ENCODE assay signal across 8 cellular contexts in the genomic region with DNA sequence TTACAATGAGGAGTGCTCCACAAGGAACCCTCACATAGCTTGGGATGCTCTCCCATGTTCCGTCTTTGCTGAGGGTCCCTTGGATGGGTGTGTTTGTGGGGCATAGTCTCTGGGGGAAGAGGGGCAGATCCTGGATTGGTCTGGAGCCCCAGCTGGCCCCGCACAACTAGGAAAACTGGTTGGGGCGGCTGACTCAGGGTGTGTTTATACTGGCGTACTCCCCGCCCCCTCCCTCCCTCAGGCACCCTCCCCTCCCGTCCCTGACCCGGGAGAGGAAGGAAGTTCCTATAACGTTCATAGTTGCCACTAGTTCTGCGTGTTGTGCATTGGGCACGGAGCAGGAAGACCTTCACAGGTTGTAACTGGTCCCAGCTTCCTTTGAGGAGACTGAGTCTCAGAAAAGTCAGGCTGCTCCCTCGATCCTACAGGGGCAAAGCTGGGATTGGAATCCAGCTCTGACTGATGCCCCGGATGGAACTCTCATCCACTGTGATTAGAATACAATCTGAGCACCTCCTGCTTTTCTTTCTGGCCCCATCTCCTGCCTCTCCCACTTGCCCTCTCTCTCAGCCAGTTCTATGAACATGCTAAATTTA. TPM values are rescaled to one million over a fixed set of nuclear protein-coding genes. Genes with fewer than 3 reads are reported as not detected.
DNase-seq lines count a peak whose midpoint lies in the region; ATAC-seq, FAIRE-seq and TF ChIP-seq lines count a peak whose summit lies in the region.

No MANE protein-coding gene starts in this region.

- H3K27me3 ChIP-seq in CD8-positive, alpha-beta T cell (ENCODE audit: insufficient read depth, low read length), result no peaks in the 10 kb centered on the region
- H3K27me3 ChIP-seq in endothelial cell of umbilical vein (ENCODE audit: control insufficient read depth in 2 of 2, insufficient read depth in 2 of 2, low read length in 2 of 2), result no peaks in the 10 kb centered on the region
- no peaks in the 10 kb centered on the region for H3K27me3 ChIP-seq in mucosa of stomach (ENCODE audit: control insufficient read depth, insufficient read depth, low read length)

- peak; percentile 66 for TF ChIP-seq POLR2A in endothelial cell of umbilical vein (IDR thresholded peaks at IDR 0.05; ENCODE audit: low read depth, low read length)

- dilution Hi-C loops in endothelial cell of umbilical vein (cut with MboI; ENCODE audit: extremely low pct_ligation_motif_present, low sequenced_read_pairs), result no loop called here

- DNase-seq in CD8-positive, alpha-beta T cell, result peak in 2 of 7 experiments; percentile 9 to 17
- DNase-seq in HTR-8/SVneo (ENCODE audit: insufficient read length, low spot score), result peak; percentile 77
- peak; percentile 66 for DNase-seq in SW480 (ENCODE audit: low spot score)
- DNase-seq in endothelial cell of umbilical vein (ENCODE audit: low read depth, low spot score), result peak; percentile 90
- no peak for DNase-seq in NCI-H82 (lab: John Stamatoyannopoulos, UW)
- DNase-seq in NCI-H1436 treated with DMSO at 0.1 percent for 48 hours (lab: John Stamatoyannopoulos, UW), result no peak

- H3K79me2 ChIP-seq in endothelial cell of umbilical vein (ENCODE audit: control insufficient read depth, insufficient read depth, low read length), result no peaks in the 10 kb centered on the region

- peak overlapping the region; percentile 55 for H3K4me2 ChIP-seq in endothelial cell of umbilical vein (ENCODE audit: insufficient read depth, low read length)

- no peak overlapping the region for H3K27ac ChIP-seq in CD8-positive, alpha-beta T cell (ENCODE audit: low read depth, low read length)
- peak overlapping the region; percentile 88 for H3K27ac ChIP-seq in endothelial cell of umbilical vein (ENCODE audit: insufficient read depth, low read depth, low read length)

- peaks cover 9% of the 10 kb centered on the region for H3K4me1 ChIP-seq in CD8-positive, alpha-beta T cell (ENCODE audit: insufficient read depth, low read length)
- H3K4me1 ChIP-seq in endothelial cell of umbilical vein (ENCODE audit: control insufficient read depth, extremely low read depth, insufficient read depth, low read length) (peaks cover 31% of the 10 kb centered on the region), mucosa of stomach (ENCODE audit: control insufficient read depth, insufficient read depth, low read length) (peaks cover 49% of the 10 kb centered on the region)

- peaks cover 12% of the 10 kb centered on the region for H3K4me1 Mint-ChIP-seq in CD8-positive, alpha-beta T cell (ENCODE audit: low read depth)

- no peaks in the 10 kb centered on the region for H3K9me1 ChIP-seq in endothelial cell of umbilical vein (replicated peaks; ENCODE audit: control insufficient read depth, extremely low read depth, insufficient read depth, low read length)

- no peaks in the 10 kb centered on the region for H3K9me3 Mint-ChIP-seq in CD8-positive, alpha-beta T cell

- intact Hi-C loops in CD8-positive, alpha-beta T cell (cut with DNase I, micrococcal nuclease), result no loop called here
- intact Hi-C loops in endothelial cell of umbilical vein (cut with micrococcal nuclease), result loop anchor here (1.0 kb wide), 1 partner anchor 24 kb away; no protein-coding TSS in a partner anchor

- peak overlapping the region; percentile 32 for H3K4me3 Mint-ChIP-seq in CD8-positive, alpha-beta T cell

- no peaks in the 10 kb centered on the region for H3K27me3 Mint-ChIP-seq in CD8-positive, alpha-beta T cell (ENCODE audit: low read depth)

- CTCF ChIA-PET in CD8-positive, alpha-beta T cell (lab: Charles Lee), result interaction anchor here (1.0 to 1.3 kb wide), 3 partner anchors 24 to 457 kb away, joined by 3 to 6 read pairs (median 4); no protein-coding TSS in a partner anchor
- CTCF ChIA-PET in endothelial cell of umbilical vein (lab: Charles Lee), result interaction anchor here (0.6 to 8.2 kb wide), 13 partner anchors 7 to 1250 kb away, joined by 3 to 80 read pairs (median 5); partner anchors contain the start of gene IER5L

- no peaks in the 10 kb centered on the region for H3K9me3 ChIP-seq in CD8-positive, alpha-beta T cell (ENCODE audit: low read length)
- H3K9me3 ChIP-seq in endothelial cell of umbilical vein (replicated peaks; ENCODE audit: control insufficient read depth, insufficient read depth, low read length) (no peaks in the 10 kb centered on the region), mucosa of stomach (ENCODE audit: control insufficient read depth, low read length) (no peaks in the 10 kb centered on the region)

- no peaks in the 10 kb centered on the region for H4K20me1 ChIP-seq in endothelial cell of umbilical vein (replicated peaks; ENCODE audit: control insufficient read depth, extremely low read depth, insufficient read depth, low read length)

- H3K9ac ChIP-seq in endothelial cell of umbilical vein (replicated peaks; ENCODE audit: extremely low read depth, insufficient read depth, low read length) (peak overlapping the region; percentile 45), mucosa of stomach (ENCODE audit: low read length) (peak overlapping the region; percentile 67)

- no TSS peak for BruUV-seq in endothelial cell of umbilical vein (replicated peaks; lab: Mats Ljungman, UMichigan)

- ATAC-seq in CD8-positive, alpha-beta T cell, result peak; percentile 36
- ATAC-seq in HG03520 (IDR thresholded peaks at IDR 0.05; ENCODE audit: unreplicated experiment), result no peak

- FAIRE-seq in HTR-8/SVneo (lab: Jason Lieb, UNC), result no peak
- FAIRE-seq in endothelial cell of umbilical vein (lab: Jason Lieb, UNC), result no peak

- H3K36me3 ChIP-seq in CD8-positive, alpha-beta T cell (ENCODE audit: insufficient read depth, low read length), result no peaks in the 10 kb centered on the region
- no peaks in the 10 kb centered on the region for H3K36me3 ChIP-seq in endothelial cell of umbilical vein (ENCODE audit: control insufficient read depth in 2 of 2, extremely low read depth in 1 of 2, insufficient read depth in 2 of 2, low read length in 2 of 2)
- H3K36me3 ChIP-seq in mucosa of stomach (ENCODE audit: control insufficient read depth, insufficient read depth, low read length), result no peaks in the 10 kb centered on the region

- H3K27ac Mint-ChIP-seq in CD8-positive, alpha-beta T cell, result no peak overlapping the region

- peak overlapping the region; percentile 84 for H2AFZ ChIP-seq in endothelial cell of umbilical vein (ENCODE audit: low read depth, low read length)

- H3K36me3 Mint-ChIP-seq in CD8-positive, alpha-beta T cell, result no peaks in the 10 kb centered on the region

- H3K4me3 ChIP-seq in CD8-positive, alpha-beta T cell (ENCODE audit: low read depth, low read length), result peak overlapping the region; percentile 15
- H3K4me3 ChIP-seq in endothelial cell of umbilical vein (replicated peaks in 1 of 3; ENCODE audit: insufficient read depth in 1 of 3, low read depth in 1 of 3, low read length in 3 of 3) (no peak overlapping the region), mucosa of stomach (ENCODE audit: low read length) (peak overlapping the region; percentile 20)

- POLR2A ChIA-PET in CD8-positive, alpha-beta T cell (lab: Charles Lee), result interaction anchor here (1.1 to 1.5 kb wide), 3 partner anchors 11 to 70 kb away, joined by 3 to 9 read pairs (median 3); partner anchors contain the start of gene IER5L
- POLR2A ChIA-PET in endothelial cell of umbilical vein (lab: Charles Lee), result interaction anchor here (0.7 to 1.8 kb wide), 5 partner anchors 11 to 36 kb away, joined by 3 to 9 read pairs (median 5); partner anchors contain the start of gene IER5L

- TF ChIP-seq CTCF in CD8-positive, alpha-beta T cell (IDR thresholded peaks at IDR 0.05), result no peak
- no peak for TF ChIP-seq CTCF in endothelial cell of umbilical vein (IDR thresholded peaks at IDR 0.05; ENCODE audit: extremely low read depth in 1 of 2, insufficient read depth in 1 of 2, low read depth in 1 of 2, low read length in 2 of 2)

TF ChIP-seq in endothelial cell of umbilical vein, 7 proteins besides CTCF, POLR2A, EP300 and RAD21 (continues in another document):
- TF ChIP-seq FOS (IDR thresholded peaks at IDR 0.05; ENCODE audit: borderline replicate concordance, insufficient read depth, low read length) (peak; percentile 28), MYC (IDR thresholded peaks at IDR 0.05; ENCODE audit: low read depth, low read length) (peak; percentile 29)
- TF ChIP-seq, protein P1, sequence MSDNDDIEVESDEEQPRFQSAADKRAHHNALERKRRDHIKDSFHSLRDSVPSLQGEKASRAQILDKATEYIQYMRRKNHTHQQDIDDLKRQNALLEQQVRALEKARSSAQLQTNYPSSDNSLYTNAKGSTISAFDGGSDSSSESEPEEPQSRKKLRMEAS (IDR thresholded peaks at IDR 0.05; ENCODE audit: insufficient read depth, insufficient read length), result no peak

RNA-seq across cellular contexts. Expression of gene IER5L, which starts 11.0 kb away (rescaled TPM):
- total RNA-seq in CD8-positive, alpha-beta T cell, result 10 to 100 TPM; 21.7 to 25.1 TPM
- total RNA-seq in endothelial cell of umbilical vein, result 12.3 and 13.3 TPM in 2 replicates
- polyA plus RNA-seq in endothelial cell of umbilical vein, result 5.3 and 9.2 TPM in 2 replicates
- polyA plus RNA-seq in endothelial cell of umbilical vein (2011; cell fraction: cytosol; rRNA removed), result 1.2 and 2.4 TPM in 2 replicates
- 1.7 and 1.8 TPM in 2 replicates for polyA plus RNA-seq in endothelial cell of umbilical vein (2011; cell fraction: nucleus; rRNA removed)
- polyA plus RNA-seq in endothelial cell of umbilical vein (2012), result 1.8 and 3.9 TPM in 2 replicates
- polyA minus RNA-seq in endothelial cell of umbilical vein, result 2.7 and 3.1 TPM in 2 replicates
- polyA minus RNA-seq in endothelial cell of umbilical vein (2011; cell fraction: cytosol; rRNA and poly(A)+ RNA removed), result 51.2 TPM
- 1.6 and 5.1 TPM in 2 replicates for polyA minus RNA-seq in endothelial cell of umbilical vein (2011; cell fraction: nucleus; rRNA and poly(A)+ RNA removed)

RNA-seq across cellular contexts. Expression of gene PTPA, which starts 55.8 kb away (rescaled TPM):
- total RNA-seq in CD8-positive, alpha-beta T cell, result 10 to 100 TPM; 24.7 to 26.8 TPM
- 121 and 123 TPM in 2 replicates for total RNA-seq in endothelial cell of umbilical vein
- 97.7 and 108 TPM in 2 replicates for polyA plus RNA-seq in endothelial cell of umbilical vein
- polyA plus RNA-seq in endothelial cell of umbilical vein (2011; cell fraction: cytosol; rRNA removed), result 104 and 109 TPM in 2 replicates
- polyA plus RNA-seq in endothelial cell of umbilical vein (2011; cell fraction: nucleus; rRNA removed), result 80.0 and 93.4 TPM in 2 replicates
- 102 and 108 TPM in 2 replicates for polyA plus RNA-seq in endothelial cell of umbilical vein (2012)
- polyA minus RNA-seq in endothelial cell of umbilical vein, result 121 and 135 TPM in 2 replicates
- polyA minus RNA-seq in endothelial cell of umbilical vein (2011; cell fraction: cytosol; rRNA and poly(A)+ RNA removed), result 94.9 TPM
- 29.3 and 48.0 TPM in 2 replicates for polyA minus RNA-seq in endothelial cell of umbilical vein (2011; cell fraction: nucleus; rRNA and poly(A)+ RNA removed)

RNA-seq across cellular contexts. Expression of gene CRAT, which starts 56.5 kb away (rescaled TPM):
- total RNA-seq in CD8-positive, alpha-beta T cell, result 1 to 10 TPM; 5.6 to 6.3 TPM
- total RNA-seq in endothelial cell of umbilical vein, result 34.2 and 36.8 TPM in 2 replicates
- polyA plus RNA-seq in endothelial cell of umbilical vein, result 55.3 and 65.2 TPM in 2 replicates
- 37.7 and 41.6 TPM in 2 replicates for polyA plus RNA-seq in endothelial cell of umbilical vein (2011; cell fraction: cytosol; rRNA removed)
- polyA plus RNA-seq in endothelial cell of umbilical vein (2011; cell fraction: nucleus; rRNA removed), result 46.0 and 52.0 TPM in 2 replicates
- 38.0 and 54.5 TPM in 2 replicates for polyA plus RNA-seq in endothelial cell of umbilical vein (2012)
- polyA minus RNA-seq in endothelial cell of umbilical vein, result 34.7 and 36.8 TPM in 2 replicates
- 3.8 TPM for polyA minus RNA-seq in endothelial cell of umbilical vein (2011; cell fraction: cytosol; rRNA and poly(A)+ RNA removed)
- 9.4 and 12.8 TPM in 2 replicates for polyA minus RNA-seq in endothelial cell of umbilical vein (2011; cell fraction: nucleus; rRNA and poly(A)+ RNA removed)

Comparison
In these comparisons a context has a peak if more than half of its experiments do, and no peak if none do; other contexts are left out.
1. DNase-seq: peak in HTR-8/SVneo (single experiment), SW480 (single experiment) and endothelial cell of umbilical vein (single experiment); none in NCI-H82 (single experiment) and NCI-H1436 treated with DMSO at 0.1 percent for 48 hours (single experiment).
2. H3K4me3 ChIP-seq: peak in CD8-positive, alpha-beta T cell (single experiment) and mucosa of stomach (single experiment); none in endothelial cell of umbilical vein (0 of 3).